In genomic region chr1:11179749-11180148, GRCh38 we compare ENCODE assay signal across 5 cellular contexts. TPM values are rescaled to one million over a fixed set of nuclear protein-coding genes. Genes with fewer than 3 reads are reported as not detected.
"Had no signal": no experiment of that assay in that cellular context is flagged by ENCODE, and none has a peak within 500 bp of the region (broad histone marks: within the 10 kb centered on the region; RNA-seq: fewer than 3 reads in every experiment).

No MANE protein-coding gene starts in this region.

RNA-seq across cellular contexts. Expression of gene ANGPTL7, which starts 9.4 kb away (rescaled TPM):
- total RNA-seq: activated CD8-positive, alpha-beta memory T cell treated with anti-CD3 and anti-CD28 coated beads for 36 hours; activated T-helper 2 cell treated with anti-CD3 and anti-CD28 coated beads, Interferon-gamma antibody, Interleukin-2, Interleukin-4, amounts not matched to agents 10 μg/mL and 5 μg/mL and 100 μg/mL, durations not matched to agents 14 hours and 24 hours and 36 hours; bronchial epithelial cell; mesothelial cell of epicardium; spleen had no signal
